In the genomic region with DNA sequence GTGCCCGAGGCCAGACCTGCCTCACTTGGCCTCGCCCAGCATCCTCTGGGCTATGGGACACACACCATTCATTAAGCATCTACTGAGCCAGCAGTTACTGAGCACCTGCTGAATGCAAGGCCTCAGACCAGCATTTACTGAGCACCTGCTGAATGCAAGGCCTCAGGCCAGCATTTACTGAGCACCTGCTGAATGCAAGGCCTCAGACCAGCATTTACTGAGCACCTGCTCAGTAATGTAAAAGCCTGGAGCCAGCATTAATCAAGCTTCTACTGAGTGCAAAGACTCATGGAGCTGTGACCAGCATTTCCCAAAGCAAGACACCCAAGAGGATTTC, we compare ENCODE assay signal across 31 cellular contexts. TPM values are rescaled to one million over a fixed set of nuclear protein-coding genes. Genes with fewer than 3 reads are reported as not detected.
"Had no signal": no experiment of that assay in that cellular context is flagged by ENCODE, and none has a peak within 500 bp of the region (broad histone marks: within the 10 kb centered on the region; RNA-seq: fewer than 3 reads in every experiment).

No MANE protein-coding gene starts in this region.

- FAIRE-seq: urothelium cell line had no signal

- H3K27me3 ChIP-seq: ovary, spleen, stomach, thyroid gland, tibial nerve, upper lobe of left lung, vagina had no signal

- H3K36me3 ChIP-seq: ovary, stomach, thoracic aorta, thyroid gland, tibial nerve, upper lobe of left lung, vagina had no signal

- H3K9me3 ChIP-seq: ovary, psoas muscle, spleen, stomach, thoracic aorta, thyroid gland, tibial nerve, upper lobe of left lung, vagina had no signal

- H3K79me2 ChIP-seq: parathyroid adenoma had no signal

- H3K9ac ChIP-seq: parathyroid adenoma had no signal

- H3K27ac ChIP-seq: ovary, parathyroid adenoma, psoas muscle, skin epidermis, spleen, stomach, thoracic aorta, thyroid gland, tibial nerve, upper lobe of left lung, vagina had no signal

- H3K4me2 ChIP-seq: smooth muscle cell had no signal

- DNase-seq: nephron progenitor cell; occipital lobe; posterior cingulate gyrus; right cardiac atrium; spleen; stimulated activated CD4-positive, alpha-beta T cell treated with anti-CD3 and anti-CD28 coated beads, Interleukin-12 subunit alpha, Interleukin-12 subunit beta, amount 100 ng/mL, for 4 hours; stimulated activated CD4-positive, alpha-beta T cell treated with anti-CD3 and anti-CD28 coated beads, Interleukin-1b, Interleukin-23, amount 100 ng/mL, for 48 hours; stimulated activated CD4-positive, alpha-beta T cell treated with anti-CD3 and anti-CD28 coated beads, Interleukin-4, amount 100 ng/mL, for 24 hours; stimulated activated naive B cell treated with anti-CD40 and anti-IgM and Interleukin-4, amounts not matched to agents 10 μg/mL and 1 μg/mL and 100 μg/mL, for 72 hours; stimulated activated naive CD4-positive, alpha-beta T cell treated with Interleukin-2 at 50 U/mL for 16 hours; stomach had no signal

- ATAC-seq: naive thymus-derived CD8-positive, alpha-beta T cell; natural killer cell treated with Interleukin-12 subunit alpha and Interleukin-12 subunit beta and Interleukin-15 and Interleukin-18, amount 100 ng/mL, for 72 hours; psoas muscle; right cardiac atrium; sciatic nerve; stimulated activated effector memory CD8-positive, alpha-beta T cell treated with anti-CD3 and anti-CD28 coated beads, Interleukin-12 subunit alpha, Interleukin-12 subunit beta, amount 100 ng/mL, for 72 hours; stimulated activated naive B cell treated with anti-CD40 and anti-IgM and Interleukin-4, amounts not matched to agents 10 μg/mL and 1 μg/mL and 100 μg/mL, for 72 hours had no signal

- H3K4me3 ChIP-seq: ovary, psoas muscle, skin epidermis, smooth muscle cell, spleen, stomach, thoracic aorta, thyroid gland, tibial nerve, upper lobe of left lung, vagina had no signal

- H2AFZ ChIP-seq: parathyroid adenoma had no signal

RNA-seq across cellular contexts. Expression of a gene that starts 55.1 kb away (rescaled TPM):
- total RNA-seq: naive thymus-derived CD8-positive, alpha-beta T cell; natural killer cell treated with Interleukin-12 subunit alpha and Interleukin-12 subunit beta and Interleukin-15 and Interleukin-18, amount 100 ng/mL, for 72 hours; occipital lobe; osteoblast; psoas muscle; renal cortical epithelial cell; right cardiac atrium; sciatic nerve; smooth muscle cell; spleen; subcutaneous adipose tissue; temporal lobe; thyroid gland; tibial nerve; upper lobe of left lung; ureter; vagina had no signal
- polyA plus RNA-seq: naive thymus-derived CD8-positive, alpha-beta T cell; ovary; psoas muscle; right cardiac atrium; smooth muscle cell; spleen had no signal
